In genomic region chr1:232620356-232620841, GRCh38 we compare ENCODE assay signal across 8 cellular contexts. TPM values are rescaled to one million over a fixed set of nuclear protein-coding genes. Genes with fewer than 3 reads are reported as not detected.
DNase-seq lines count a peak whose midpoint lies in the region; ATAC-seq and TF ChIP-seq lines count a peak whose summit lies in the region.

No MANE protein-coding gene starts in this region.

- DNase-seq in MV-4-11 (lab: John Stamatoyannopoulos, UW) (peak; percentile 86), RPMI8226 (peak; percentile 87), fibroblast of pulmonary artery (ENCODE audit: low read depth) (peak; percentile 96), nucleus accumbens (lab: John Stamatoyannopoulos, UW) (peak in 30 of 56 donors; percentile 9 to 77 (median 32)), Calu3 (no peak)
- no peak for DNase-seq in activated CD8-positive, alpha-beta memory T cell treated with anti-CD3 and anti-CD28 coated beads, Interleukin-2, amount 50 U/mL, for 4 hours

- no TSS peak for BruUV-seq in Calu3 (replicated peaks; lab: Mats Ljungman, UMichigan)

- peaks cover 14% of the 10 kb centered on the region for H3K27me3 Mint-ChIP-seq in Calu3 (ENCODE audit: unreplicated experiment)

- ATAC-seq in GM18907 (IDR thresholded peaks at IDR 0.05; ENCODE audit: unreplicated experiment) = no peak
- ATAC-seq in HG03439 (IDR thresholded peaks at IDR 0.05; ENCODE audit: unreplicated experiment) = no peak

- no peak overlapping the region for H3K4me3 Mint-ChIP-seq in Calu3 (ENCODE audit: low read depth, unreplicated experiment)

- no peak overlapping the region for H3K27ac Mint-ChIP-seq in Calu3 (ENCODE audit: unreplicated experiment)

- H3K9me3 Mint-ChIP-seq in Calu3 (ENCODE audit: low read depth, unreplicated experiment) = no peaks in the 10 kb centered on the region

- peaks cover 10% of the 10 kb centered on the region for H3K4me1 Mint-ChIP-seq in Calu3 (ENCODE audit: low read depth, unreplicated experiment)

- CTCF ChIA-PET in Calu3 (lab: Charles Lee) = interaction anchor here (0.5 to 0.9 kb wide), 3 partner anchors 13 to 780 kb away, joined by 3 to 6 read pairs (median 4); no protein-coding TSS in a partner anchor

- TF ChIP-seq CTCF in fibroblast of pulmonary artery (IDR thresholded peaks at IDR 0.05; ENCODE audit: low read length, missing control alignments) = no peak
- TF ChIP-seq CTCF in Calu3 (IDR thresholded peaks at IDR 0.05; ENCODE audit: unreplicated experiment) = no peak

- peaks cover 6% of the 10 kb centered on the region for H3K36me3 Mint-ChIP-seq in Calu3 (ENCODE audit: insufficient read depth, unreplicated experiment)

- intact Hi-C loops in Calu3 (cut with micrococcal nuclease; ENCODE audit: unreplicated experiment) = loop anchor here (10.0 kb wide), 1 partner anchor 346 kb away; no protein-coding TSS in a partner anchor

- H3K4me3 ChIP-seq in fibroblast of pulmonary artery (replicated peaks; ENCODE audit: low read depth, low read length) = no peak overlapping the region

RNA-seq across cellular contexts. Expression of gene SIPA1L2, which starts 9.5 kb away (rescaled TPM):
- total RNA-seq in Calu3 (2022) = 1.4 and 1.5 TPM in 2 replicates

Comparison
In these comparisons a context has a peak if more than half of its experiments do, and no peak if none do; other contexts are left out.
1. DNase-seq: peak in MV-4-11 (single experiment), RPMI8226 (single experiment), fibroblast of pulmonary artery (single experiment) and nucleus accumbens (30 of 56); none in Calu3 (single experiment) and activated CD8-positive, alpha-beta memory T cell treated with anti-CD3 and anti-CD28 coated beads, Interleukin-2, amount 50 U/mL, for 4 hours (single experiment).